ENCODE assay signal across 8 cellular contexts in the genomic region with DNA sequence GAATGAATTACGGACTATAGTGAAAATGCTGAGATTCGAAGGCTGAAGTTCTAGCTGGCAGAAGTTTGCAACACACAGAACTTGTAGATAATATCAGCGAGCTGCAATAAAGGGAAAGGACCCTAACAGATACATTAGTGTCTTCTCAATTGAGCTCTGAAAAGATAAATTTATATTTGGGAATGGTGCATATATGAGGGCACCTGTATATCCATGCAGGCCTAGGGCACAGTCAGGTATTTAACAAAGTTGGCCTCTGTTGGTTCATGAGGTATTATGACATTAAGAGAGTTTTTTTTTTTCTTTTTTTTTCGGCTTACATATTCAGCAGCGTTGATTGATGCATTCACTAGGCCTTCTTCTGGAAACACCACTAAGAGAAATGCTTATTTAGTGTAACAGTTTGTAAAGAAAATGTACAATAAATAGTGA. TPM values are rescaled to one million over a fixed set of nuclear protein-coding genes. Genes with fewer than 3 reads are reported as not detected.
A peak's percentile ranks its signal among the peaks of the same experiment; 100 is the strongest.
DNase-seq lines count a peak whose midpoint lies in the region; ATAC-seq and TF ChIP-seq lines count a peak whose summit lies in the region.
"Had no signal": no experiment of that assay in that cellular context is flagged by ENCODE, and none has a peak within 500 bp of the region (broad histone marks: within the 10 kb centered on the region; RNA-seq: fewer than 3 reads in every experiment).

No MANE protein-coding gene starts in this region.

- peaks cover 55% of the 10 kb centered on the region for H3K4me1 ChIP-seq in Karpas-422 (ENCODE audit: low read length)
- peaks cover 4 to 70% (median 19%) of the 10 kb centered on the region in 3 donors for H3K4me1 ChIP-seq in gastroesophageal sphincter
- H3K4me1 ChIP-seq in skeletal muscle tissue (ENCODE audit: control insufficient read depth in 3 of 3, insufficient read depth in 3 of 3, low read length in 3 of 3) = peaks cover 14 to 38% (median 23%) of the 10 kb centered on the region in 3 donors

- H3K9me3 ChIP-seq in Karpas-422 (ENCODE audit: low read length) = no peaks in the 10 kb centered on the region
- no peaks in the 10 kb centered on the region for H3K9me3 ChIP-seq in gastroesophageal sphincter
- no peaks in the 10 kb centered on the region for H3K9me3 ChIP-seq in skeletal muscle tissue (ENCODE audit: control insufficient read depth in 3 of 3, low read length in 3 of 3)

- peaks cover 65% of the 10 kb centered on the region for H3K79me2 ChIP-seq in Karpas-422 (ENCODE audit: low read length)

- peaks cover 43% of the 10 kb centered on the region for H3K27me3 Mint-ChIP-seq in activated CD4-positive, alpha-beta memory T cell treated with anti-CD3 and anti-CD28 coated beads, Interleukin-2, amount 10 ng/mL, durations not matched to agents 7 days and 5 days

- no peak overlapping the region for H3K27ac Mint-ChIP-seq in activated CD4-positive, alpha-beta memory T cell treated with anti-CD3 and anti-CD28 coated beads, Interleukin-2, amount 10 ng/mL, durations not matched to agents 7 days and 5 days

- peak overlapping the region; percentile 78 for H3K4me3 Mint-ChIP-seq in activated CD4-positive, alpha-beta memory T cell treated with anti-CD3 and anti-CD28 coated beads, Interleukin-2, amount 10 ng/mL, durations not matched to agents 7 days and 5 days

- H3K9me3 Mint-ChIP-seq in activated CD4-positive, alpha-beta memory T cell treated with anti-CD3 and anti-CD28 coated beads, Interleukin-2, amount 10 ng/mL, durations not matched to agents 7 days and 5 days = no peaks in the 10 kb centered on the region
- H3K9me3 Mint-ChIP-seq: activated naive CD4-positive, alpha-beta T cell treated with anti-CD3 and anti-CD28 coated beads, Interleukin-2, amount 50 U/mL, for 72 hours had no signal

- DNase-seq in Karpas-422 (no peak), posterior vena cava (ENCODE audit: low spot score) (no peak), NCI-H2227 (lab: John Stamatoyannopoulos, UW; ENCODE audit: unreplicated experiment) (no peak)
- DNase-seq in activated CD4-positive, alpha-beta memory T cell treated with anti-CD3 and anti-CD28 coated beads, Interleukin-2, amount 10 ng/mL, durations not matched to agents 7 days and 5 days = no peak

- H3K9me2 ChIP-seq in Karpas-422 (replicated peaks; ENCODE audit: insufficient read depth, low read length) = no peaks in the 10 kb centered on the region

- H3K4me3 ChIP-seq in Karpas-422 (ENCODE audit: low read length) (peak overlapping the region; percentile 46), gastroesophageal sphincter (peak overlapping the region; percentile 86 to 99), skeletal muscle tissue (ENCODE audit: low read length in 3 of 3) (peak overlapping the region; percentile 63 to 89 (median 79))

- WGBS in gastroesophageal sphincter (ENCODE audit: low coverage in 1 of 2), 2 donors = 17 to 18% methylated on average over 5 of the region's 5 CpGs

- H3K27me3 ChIP-seq in Karpas-422 (ENCODE audit: low read length) (no peaks in the 10 kb centered on the region), gastroesophageal sphincter (no peaks in the 10 kb centered on the region), skeletal muscle tissue (ENCODE audit: control insufficient read depth in 3 of 3, insufficient read depth in 3 of 3, low read length in 3 of 3) (no peaks in the 10 kb centered on the region)

- H3K36me3 Mint-ChIP-seq in activated CD4-positive, alpha-beta memory T cell treated with anti-CD3 and anti-CD28 coated beads, Interleukin-2, amount 10 ng/mL, durations not matched to agents 7 days and 5 days (ENCODE audit: low read depth) = peaks cover 4% of the 10 kb centered on the region

- H3K27ac ChIP-seq in Karpas-422 (ENCODE audit: low read length) = peak overlapping the region; percentile 39
- peak overlapping the region; percentile 95 to 97 (median 96) for H3K27ac ChIP-seq in gastroesophageal sphincter
- H3K27ac ChIP-seq in skeletal muscle tissue (ENCODE audit: low read depth, low read length) = peak overlapping the region; percentile 88

- H3K4me2 ChIP-seq in Karpas-422 (ENCODE audit: low read depth, low read length, poor library complexity, severe bottlenecking) = peak overlapping the region; percentile 60

- intact Hi-C loops in posterior vena cava (cut with DNase I) = loop anchor here (5.0 to 10.0 kb wide), 3 partner anchors 100 to 250 kb away; no protein-coding TSS in a partner anchor

- TF ChIP-seq POLR2A in gastroesophageal sphincter (IDR thresholded peaks at IDR 0.05) = no peak

- H3K36me3 ChIP-seq in Karpas-422 (ENCODE audit: insufficient read depth, low read length) (peaks cover 16% of the 10 kb centered on the region; the same call in 1 of the 2 replicates), gastroesophageal sphincter (peaks cover 5 to 10% of the 10 kb centered on the region in 2 donors), skeletal muscle tissue (ENCODE audit: control insufficient read depth in 3 of 3, insufficient read depth in 3 of 3, low read length in 3 of 3) (peaks cover 0 to 7% (median 4%) of the 10 kb centered on the region in 3 donors)

- peaks cover 2% of the 10 kb centered on the region; the same call in 1 of the 2 replicates for H4K20me1 ChIP-seq in Karpas-422 (ENCODE audit: insufficient read depth, low read depth, low read length)

- POLR2A ChIA-PET in activated CD4-positive, alpha-beta memory T cell treated with anti-CD3 and anti-CD28 coated beads, Interleukin-2, amount 10 ng/mL, durations not matched to agents 7 days and 5 days (lab: Charles Lee) = no interaction called here

- TF ChIP-seq CTCF in gastroesophageal sphincter (IDR thresholded peaks at IDR 0.05) = no peak

- CTCF ChIA-PET in activated CD4-positive, alpha-beta memory T cell treated with anti-CD3 and anti-CD28 coated beads, Interleukin-2, amount 10 ng/mL, durations not matched to agents 7 days and 5 days (lab: Charles Lee) = interaction anchor here (0.7 kb wide), 1 partner anchor 34 kb away, joined by 3 read pairs; no protein-coding TSS in a partner anchor

- H3K9ac ChIP-seq in Karpas-422 (ENCODE audit: low read length) (0 out of 2 replicates have a peak overlapping the region, but pooled peaks have one; percentile 4), skeletal muscle tissue (ENCODE audit: low read depth in 1 of 3, low read length in 3 of 3) (peak overlapping the region; percentile 89 to 96 (median 94))

- TF ChIP-seq EP300 in gastroesophageal sphincter (IDR thresholded peaks at IDR 0.05) = no peak

- peaks cover 29% of the 10 kb centered on the region for H3K4me1 Mint-ChIP-seq in activated CD4-positive, alpha-beta memory T cell treated with anti-CD3 and anti-CD28 coated beads, Interleukin-2, amount 10 ng/mL, durations not matched to agents 7 days and 5 days

- no peak overlapping the region for H2AFZ ChIP-seq in Karpas-422 (ENCODE audit: low read length)

- ATAC-seq in gastroesophageal sphincter (no peak), HG02759 (IDR thresholded peaks at IDR 0.05; ENCODE audit: unreplicated experiment) (no peak)

RNA-seq across cellular contexts. Expression of gene NFIA, which starts 2.2 kb away (rescaled TPM):
- total RNA-seq in Karpas-422 (2014; rRNA removed; shearing (Covaris generic); ENCODE audit: low replicate concordance) = 15.8 and 38.3 TPM in 2 replicates
- 1 to 10 TPM; 2.4 to 3.0 TPM for total RNA-seq in activated CD4-positive, alpha-beta memory T cell treated with anti-CD3 and anti-CD28 coated beads, Interleukin-2, amount 10 ng/mL, durations not matched to agents 7 days and 5 days
- total RNA-seq in gastroesophageal sphincter (100 to 1,000 TPM; 123 to 205 (median 149) TPM), skeletal muscle tissue (31.3 TPM), posterior vena cava (100 to 1,000 TPM; 117 to 183 TPM)

Comparison
In these comparisons a context has a peak if more than half of its experiments do, and no peak if none do; other contexts are left out.
1. H3K27ac ChIP-seq: peak in every context shown above with its lines; median percentile 96 in gastroesophageal sphincter; 88 in skeletal muscle tissue; 39 in Karpas-422.